Comparison of ENCODE assay signal across 17 cellular contexts in genomic region chr4:168724960-168725359, GRCh38.
DNase-seq lines count a peak whose midpoint lies in the region; ATAC-seq, FAIRE-seq and TF ChIP-seq lines count a peak whose summit lies in the region.
"Had no signal": no experiment of that assay in that cellular context is flagged by ENCODE, and none has a peak within 500 bp of the region (broad histone marks: within the 10 kb centered on the region; RNA-seq: fewer than 3 reads in every experiment).

No MANE protein-coding gene starts in this region.

- no peak for TF ChIP-seq POLR2A in IMR-90 (IDR thresholded peaks at IDR 0.05; ENCODE audit: low read depth, low read length)
- TF ChIP-seq POLR2A in GM12878 (IDR thresholded peaks at IDR 0.05; ENCODE audit: low read depth, low read length) = no peak

- peak overlapping the region; percentile 70; the same call in 1 of the 2 replicates for H3K4ac ChIP-seq in IMR-90 (ENCODE audit: low read depth, low read length)

- H3K4me1 ChIP-seq in IMR-90 (ENCODE audit: control insufficient read depth, insufficient read depth, low read length) = peaks cover 15% of the 10 kb centered on the region
- H3K4me1 ChIP-seq in GM12878 (ENCODE audit: control insufficient read depth, insufficient read depth, low read length) = no peaks in the 10 kb centered on the region
- peaks cover 40% of the 10 kb centered on the region for H3K4me1 ChIP-seq in osteoblast (ENCODE audit: insufficient read depth, low read length)
- H3K4me1 ChIP-seq: prostate gland had no signal

- 0 out of 4 replicates have a peak overlapping the region, but pooled peaks of 1 of the 2 experiments have one; percentile 59 for H4K8ac ChIP-seq in IMR-90 (ENCODE audit: low read depth in 2 of 2, low read length in 2 of 2)

- RAD21 ChIA-PET in GM12878 (lab: Charles Lee; ENCODE audit: unreplicated experiment) = interaction anchor here (0.7 to 3.2 kb wide), 6 partner anchors 9 to 154 kb away, joined by 3 to 23 read pairs (median 3); no protein-coding TSS in a partner anchor

- H3K27ac ChIP-seq in IMR-90 (ENCODE audit: insufficient read depth, low read length) (peak overlapping the region; percentile 69; the same call in 1 of the 2 replicates), GM12878 (ENCODE audit: control insufficient read depth, insufficient read depth) (no peak overlapping the region), osteoblast (ENCODE audit: low read depth, low read length) (peak overlapping the region; percentile 69)
- H3K27ac ChIP-seq: prostate gland had no signal

- BruUV-seq in IMR-90 (replicated peaks; lab: Mats Ljungman, UMichigan) (no TSS peak), GM12878 (replicated peaks; lab: Mats Ljungman, UMichigan) (no TSS peak)

- peaks cover 10% of the 10 kb centered on the region; the same call in 1 of the 2 replicates for H3K9me1 ChIP-seq in IMR-90 (ENCODE audit: insufficient read depth, low read length)

- POLR2A ChIA-PET in IMR-90 (lab: Charles Lee; ENCODE audit: unreplicated experiment) = no interaction called here
- POLR2A ChIA-PET in GM12878 (lab: Charles Lee) = interaction anchor here (0.5 to 1.5 kb wide), 3 partner anchors 9 to 128 kb away, joined by 3 to 5 read pairs (median 4); no protein-coding TSS in a partner anchor

- H3K4me3 ChIP-seq in GM06990 (replicated peaks; ENCODE audit: low read depth, low read length) (no peak overlapping the region), IMR-90 (ENCODE audit: insufficient read depth, low read depth, low read length) (no peak overlapping the region), GM12878 (no peak overlapping the region), osteoblast (ENCODE audit: insufficient read depth, low read length) (no peak overlapping the region)
- H3K4me3 ChIP-seq: prostate gland had no signal

- SMC1A ChIA-PET in GM12878 (lab: Charles Lee; ENCODE audit: uncharacterized antibody, unreplicated experiment) = interaction anchor here (0.6 to 1.9 kb wide), 11 partner anchors 10 to 282 kb away, joined by 3 to 14 read pairs (median 3); no protein-coding TSS in a partner anchor

- H3K18ac ChIP-seq in IMR-90 (ENCODE audit: low read depth, low read length) = peak overlapping the region; percentile 69

- peak overlapping the region; percentile 72; the same call in 1 of the 3 replicates for H2BK15ac ChIP-seq in IMR-90 (ENCODE audit: low read depth, low read length)

- peak overlapping the region; percentile 61 for H2BK5ac ChIP-seq in IMR-90 (ENCODE audit: low read depth, low read length, poor library complexity, severe bottlenecking)

- H3K9ac ChIP-seq in IMR-90 (ENCODE audit: low read depth, low read length) (no peak overlapping the region), GM12878 (ENCODE audit: control insufficient read depth, insufficient read depth, low read length) (no peak overlapping the region)

- peak overlapping the region; percentile 79 for H2BK20ac ChIP-seq in IMR-90 (ENCODE audit: low read depth, low read length)

- no peaks in the 10 kb centered on the region for H4K20me1 ChIP-seq in IMR-90 (ENCODE audit: insufficient read depth, low read length)
- no peaks in the 10 kb centered on the region for H4K20me1 ChIP-seq in GM12878 (ENCODE audit: control insufficient read depth, insufficient read depth)
- no peaks in the 10 kb centered on the region for H4K20me1 ChIP-seq in osteoblast (ENCODE audit: insufficient read depth, low read length)

- FAIRE-seq in GM12878 (lab: Jason Lieb, UNC) = peak; percentile 65

- intact Hi-C loops in IMR-90 (cut with micrococcal nuclease) (no loop called here), GM12878 (cut with micrococcal nuclease; ENCODE audit: unreplicated experiment) (loop anchor here (5.0 kb wide), 2 partner anchors 107 to 127 kb away; no protein-coding TSS in a partner anchor)

- no peak overlapping the region for H2AK9ac ChIP-seq in IMR-90 (replicated peaks; ENCODE audit: low read depth, low read length, poor library complexity)

- peak overlapping the region; percentile 76; the same call in 1 of the 2 replicates for H3K23ac ChIP-seq in IMR-90 (ENCODE audit: low read depth, low read length)

- dilution Hi-C loops in IMR-90 (cut with HindIII; ENCODE audit: low sequenced_read_pairs, unreplicated experiment) = no loop called here

- H3K36me3 ChIP-seq in GM06990 (ENCODE audit: control insufficient read depth, insufficient read depth, low read length) (no peaks in the 10 kb centered on the region), IMR-90 (ENCODE audit: control insufficient read depth, insufficient read depth, low read length) (no peaks in the 10 kb centered on the region), GM12878 (ENCODE audit: control insufficient read depth in 2 of 2, insufficient read depth in 2 of 2, low read length in 1 of 2) (no peaks in the 10 kb centered on the region), osteoblast (ENCODE audit: insufficient read depth, low read length) (peaks cover 16% of the 10 kb centered on the region)
- H3K36me3 ChIP-seq: prostate gland had no signal

- TF ChIP-seq CTCF in GM06990 (IDR thresholded peaks at IDR 0.05; ENCODE audit: insufficient read depth, low read length, poor library complexity, severe bottlenecking) (no peak), IMR-90 (conservative IDR thresholded peaks at IDR 0.05; ENCODE audit: low read depth, low read length) (no peak), GM12878 (IDR thresholded peaks at IDR 0.05 in 2 of 3, conservative IDR thresholded peaks at IDR 0.05 in 1 of 3; ENCODE audit: control insufficient read depth in 2 of 3, extremely low read depth in 1 of 3, insufficient read depth in 1 of 3, low read depth in 3 of 3, low read length in 3 of 3) (no peak), osteoblast (IDR thresholded peaks at IDR 0.05; ENCODE audit: extremely low read depth, low read depth, low read length) (no peak)

- no peak overlapping the region for H2AFZ ChIP-seq in IMR-90 (replicated peaks; ENCODE audit: low read length, poor library complexity)
- no peak overlapping the region for H2AFZ ChIP-seq in GM12878 (ENCODE audit: control insufficient read depth, low read depth, low read length)
- no peak overlapping the region for H2AFZ ChIP-seq in osteoblast (ENCODE audit: low read length)

- H2BK120ac ChIP-seq in IMR-90 (ENCODE audit: low read depth, low read length) = peak overlapping the region; percentile 79; the same call in 1 of the 2 replicates

- H3K9me3 ChIP-seq in IMR-90 (ENCODE audit: control insufficient read depth, insufficient read depth, low read length) (no peaks in the 10 kb centered on the region), GM12878 (replicated peaks; ENCODE audit: control insufficient read depth, insufficient read depth, low read length) (no peaks in the 10 kb centered on the region; the same call in 2 of the 3 replicates), osteoblast (ENCODE audit: low read depth, low read length) (no peaks in the 10 kb centered on the region)
- H3K9me3 ChIP-seq: prostate gland had no signal

- peak; percentile 69 to 75; a peak in 3 of 4 replicates for TF ChIP-seq EP300 in GM12878 (IDR thresholded peaks at IDR 0.05; ENCODE audit: borderline replicate concordance in 1 of 2, control insufficient read depth in 1 of 2, low read depth in 2 of 2, low read length in 2 of 2)

- H4K5ac ChIP-seq in IMR-90 (ENCODE audit: low read depth, low read length) = no peak overlapping the region

- CTCF ChIA-PET in IMR-90 (lab: Yijun Ruan, JAX) (no interaction called here), GM12878 (lab: Yijun Ruan, JAX) (interaction anchor here (1.0 to 3.2 kb wide), 4 partner anchors 11 to 139 kb away, joined by 3 to 30 read pairs (median 3); no protein-coding TSS in a partner anchor)

- H3K14ac ChIP-seq in IMR-90 (replicated peaks; ENCODE audit: low read depth, low read length) = peak overlapping the region; percentile 67

- H2AK5ac ChIP-seq in IMR-90 (ENCODE audit: low read depth, low read length) = peak overlapping the region; percentile 76

- ATAC-seq in IMR-90 (ENCODE audit: low read depth) = peak; percentile 28; the same call in 1 of the 2 replicates
- ATAC-seq in GM12878 = peak; percentile 69
- ATAC-seq in GM18861 (IDR thresholded peaks at IDR 0.05; ENCODE audit: unreplicated experiment) = no peak
- ATAC-seq in GM19455 (IDR thresholded peaks at IDR 0.05; ENCODE audit: unreplicated experiment) = no peak

- H3K4me2 ChIP-seq in IMR-90 (ENCODE audit: low read depth, low read length) (no peak overlapping the region), GM12878 (ENCODE audit: control insufficient read depth, insufficient read depth) (no peak overlapping the region), osteoblast (ENCODE audit: insufficient read depth, low read length) (peak overlapping the region; percentile 22)

- no peaks in the 10 kb centered on the region for H3K79me1 ChIP-seq in IMR-90 (ENCODE audit: low read depth in 1 of 2, low read length in 2 of 2)

- no peaks in the 10 kb centered on the region; the same call in 1 of the 2 replicates for H3K27me3 ChIP-seq in GM06990 (replicated peaks; ENCODE audit: control insufficient read depth, insufficient read depth, low read length)
- no peaks in the 10 kb centered on the region for H3K27me3 ChIP-seq in IMR-90 (ENCODE audit: control insufficient read depth, insufficient read depth, low read length)
- no peaks in the 10 kb centered on the region for H3K27me3 ChIP-seq in GM12878 (replicated peaks in 1 of 2; ENCODE audit: control insufficient read depth in 2 of 2, insufficient read depth in 2 of 2, low read length in 1 of 2)
- H3K27me3 ChIP-seq in osteoblast (ENCODE audit: insufficient read depth, low read length) = no peaks in the 10 kb centered on the region

- TF ChIP-seq RAD21 in IMR-90 (IDR thresholded peaks at IDR 0.05; ENCODE audit: low read length) = no peak
- no peak for TF ChIP-seq RAD21 in GM12878 (IDR thresholded peaks at IDR 0.05; ENCODE audit: insufficient read depth, low read depth, low read length)

- H4K91ac ChIP-seq in IMR-90 (ENCODE audit: insufficient read depth, low read depth, low read length) = no peak overlapping the region; the same call in 1 of the 2 replicates

- H3K56ac ChIP-seq in IMR-90 (ENCODE audit: extremely low read depth, insufficient read depth, low read length) = no peak overlapping the region

- DNase-seq in GM06990 (ENCODE audit: extremely low read depth, insufficient read length) = peak; percentile 17
- peak; percentile 74 for DNase-seq in IMR-90
- no peak for DNase-seq in GM12878 (ENCODE audit: low read depth, low spot score)
- peak; percentile 67 for DNase-seq in osteoblast (ENCODE audit: insufficient read length, low spot score, missing footprints)
- no peak for DNase-seq in middle frontal gyrus (ENCODE audit: extremely low spot score, low spot score)
- DNase-seq: activated CD4-positive, alpha-beta T cell treated with anti-CD3 and anti-CD28 coated beads, Interleukin-2, amount 50 U/mL, for 48 hours; activated effector memory CD4-positive, alpha-beta T cell treated with Interleukin-2 at 50 U/mL for 16 hours; CD4-positive, alpha-beta T cell; H9; Karpas-422; kidney glomerular epithelial cell; NCI-H1930; NCI-H748 treated with DMSO at 0.1 percent for 48 hours; trophoblast cell had no signal

- WGBS in IMR-90 (ENCODE audit: extremely low coverage in 2 of 2, insufficient read length in 1 of 2), 2 experiments = no CpG with 5 or more reads among the region's 3 CpGs
- 0% methylated on average over 3 of the region's 3 CpGs for WGBS in GM12878 (ENCODE audit: insufficient coverage, insufficient replicate concordance, low lambda C conversion rate, missing lambda C conversion rate)

- in situ Hi-C loops in IMR-90 (cut with MboI; ENCODE audit: low sequenced_read_pairs) = no loop called here
- in situ Hi-C loops in GM12878 (cut with MboI) = no loop called here

- H3K79me2 ChIP-seq in GM12878 (ENCODE audit: control insufficient read depth, insufficient read depth, low read length) = no peaks in the 10 kb centered on the region
- peaks cover 17% of the 10 kb centered on the region for H3K79me2 ChIP-seq in osteoblast (ENCODE audit: insufficient read depth, low read length)

Comparison
In these comparisons a context has a peak if more than half of its experiments do, and no peak if none do; other contexts are left out.
1. DNase-seq: peak in GM06990 (single experiment), IMR-90 (single experiment) and osteoblast (single experiment); none in GM12878 (single experiment) and middle frontal gyrus (single experiment).
2. ATAC-seq: peak in IMR-90 (single experiment) and GM12878 (single experiment); none in GM18861 (single experiment) and GM19455 (single experiment).